Comparison of ENCODE assay signal across 11 cellular contexts in genomic region chr1:40058097-40058452, GRCh38. TPM values are rescaled to one million over a fixed set of nuclear protein-coding genes. Genes with fewer than 3 reads are reported as not detected.
A peak's percentile ranks its signal among the peaks of the same experiment; 100 is the strongest.
DNase-seq lines count a peak whose midpoint lies in the region; ATAC-seq and TF ChIP-seq lines count a peak whose summit lies in the region.
"Had no signal": no experiment of that assay in that cellular context is flagged by ENCODE, and none has a peak within 500 bp of the region (broad histone marks: within the 10 kb centered on the region; RNA-seq: fewer than 3 reads in every experiment).

No MANE protein-coding gene starts in this region.

- no peak for ATAC-seq in activated CD8-positive, alpha-beta memory T cell treated with anti-CD3 and anti-CD28 coated beads, Interleukin-2, amount 10 ng/mL, durations not matched to agents 7 days and 5 days

- H3K4me1 Mint-ChIP-seq in activated CD8-positive, alpha-beta memory T cell treated with anti-CD3 and anti-CD28 coated beads, Interleukin-2, amount 10 ng/mL, durations not matched to agents 7 days and 5 days: peaks cover 85% of the 10 kb centered on the region

- H3K27me3 Mint-ChIP-seq in activated CD8-positive, alpha-beta memory T cell treated with anti-CD3 and anti-CD28 coated beads, Interleukin-2, amount 10 ng/mL, durations not matched to agents 7 days and 5 days: no peaks in the 10 kb centered on the region

- peak overlapping the region; percentile 90 for H3K27ac ChIP-seq in SU-DHL-6 (ENCODE audit: low read depth, low read length)
- H3K27ac ChIP-seq in temporal lobe (ENCODE audit: low read depth, low read length): peak overlapping the region; percentile 44

- H3K27ac Mint-ChIP-seq in activated CD8-positive, alpha-beta memory T cell treated with anti-CD3 and anti-CD28 coated beads, Interleukin-2, amount 10 ng/mL, durations not matched to agents 7 days and 5 days: peak overlapping the region; percentile 86

- H2AFZ ChIP-seq in SU-DHL-6 (ENCODE audit: low read depth, low read length, severe bottlenecking): no peak overlapping the region

- peaks cover 62% of the 10 kb centered on the region for H3K79me2 ChIP-seq in SU-DHL-6 (ENCODE audit: insufficient read depth, low read length)

- H3K9ac ChIP-seq in SU-DHL-6 (ENCODE audit: low read length): no peak overlapping the region

- H3K4me3 ChIP-seq in SU-DHL-6 (ENCODE audit: insufficient read depth, low read length, poor library complexity, severe bottlenecking): no peak overlapping the region

- H3K9me2 ChIP-seq in SU-DHL-6 (replicated peaks; ENCODE audit: insufficient read depth, low read length): no peaks in the 10 kb centered on the region

- H4K20me1 ChIP-seq in SU-DHL-6 (ENCODE audit: low read depth, low read length): no peaks in the 10 kb centered on the region

- no peak for TF ChIP-seq CTCF in SU-DHL-6 (IDR thresholded peaks at IDR 0.05; ENCODE audit: insufficient read depth, low read length, poor library complexity, severe bottlenecking)

- peaks cover 31% of the 10 kb centered on the region for H3F3A ChIP-seq in SU-DHL-6 (ENCODE audit: insufficient read depth)

- H3K9me3 ChIP-seq in SU-DHL-6 (ENCODE audit: insufficient read depth, low read length): no peaks in the 10 kb centered on the region

- H3K4me2 ChIP-seq in SU-DHL-6 (ENCODE audit: low read depth, low read length, poor library complexity, severe bottlenecking): peak overlapping the region; percentile 65

- H3K27me3 ChIP-seq in SU-DHL-6 (ENCODE audit: low read length): no peaks in the 10 kb centered on the region

- peaks cover 28% of the 10 kb centered on the region for H3K36me3 ChIP-seq in SU-DHL-6 (ENCODE audit: low read length)

- peaks cover 70% of the 10 kb centered on the region for H3K36me3 Mint-ChIP-seq in activated CD8-positive, alpha-beta memory T cell treated with anti-CD3 and anti-CD28 coated beads, Interleukin-2, amount 10 ng/mL, durations not matched to agents 7 days and 5 days

- no peak overlapping the region for H3K4me3 Mint-ChIP-seq in activated CD8-positive, alpha-beta memory T cell treated with anti-CD3 and anti-CD28 coated beads, Interleukin-2, amount 10 ng/mL, durations not matched to agents 7 days and 5 days

- H3K9me3 Mint-ChIP-seq in activated CD8-positive, alpha-beta memory T cell treated with anti-CD3 and anti-CD28 coated beads, Interleukin-2, amount 10 ng/mL, durations not matched to agents 7 days and 5 days (ENCODE audit: low read depth): no peaks in the 10 kb centered on the region

- CTCF ChIA-PET in activated CD8-positive, alpha-beta memory T cell treated with anti-CD3 and anti-CD28 coated beads, Interleukin-2, amount 10 ng/mL, durations not matched to agents 7 days and 5 days (lab: Charles Lee): interaction anchor here (1.2 to 3.0 kb wide), 6 partner anchors 8 to 281 kb away, joined by 3 to 19 read pairs (median 4); partner anchors contain the start of gene CAP1

- no peak for TF ChIP-seq POLR2A in erythroblast (IDR thresholded peaks at IDR 0.05; ENCODE audit: low read length)

- DNase-seq in activated CD8-positive, alpha-beta memory T cell treated with anti-CD3 and anti-CD28 coated beads, Interleukin-2, amount 10 ng/mL, durations not matched to agents 7 days and 5 days: no peak
- no peak for DNase-seq in activated CD8-positive, alpha-beta memory T cell treated with anti-CD3 and anti-CD28 coated beads for 24 hours
- DNase-seq in erythroblast (lab: John Stamatoyannopoulos, UW): peak; percentile 46 to 55
- no peak for DNase-seq in NCI-H524 (lab: John Stamatoyannopoulos, UW)
- no peak for DNase-seq in NCI-H446 (lab: John Stamatoyannopoulos, UW)
- DNase-seq in stimulated activated CD4-positive, alpha-beta T cell treated with anti-CD3 and anti-CD28 coated beads, Interleukin-12 subunit alpha, Interleukin-12 subunit beta, amount 100 ng/mL, for 4 hours: no peak
- DNase-seq: ACHN; nucleus accumbens; stimulated activated CD4-positive, alpha-beta T cell treated with anti-CD3 and anti-CD28 coated beads, Interleukin-2, amount 100 ng/mL, for 48 hours had no signal

RNA-seq across cellular contexts. Expression of gene CAP1, which starts 17.5 kb away (rescaled TPM):
- total RNA-seq in activated CD8-positive, alpha-beta memory T cell treated with anti-CD3 and anti-CD28 coated beads, Interleukin-2, amount 10 ng/mL, durations not matched to agents 7 days and 5 days: 100 to 1,000 TPM; 647 to 727 TPM
- 94.7 TPM for total RNA-seq in temporal lobe

RNA-seq across cellular contexts. Expression of gene PPT1, which starts 39.0 kb away (rescaled TPM):
- total RNA-seq in activated CD8-positive, alpha-beta memory T cell treated with anti-CD3 and anti-CD28 coated beads, Interleukin-2, amount 10 ng/mL, durations not matched to agents 7 days and 5 days: 10 to 100 TPM; 74.1 to 96.6 TPM
- 48.4 TPM for total RNA-seq in temporal lobe

Comparison
In these comparisons a context has a peak if more than half of its experiments do, and no peak if none do; other contexts are left out.
1. DNase-seq: peak in erythroblast (2 of 2); none in activated CD8-positive, alpha-beta memory T cell treated with anti-CD3 and anti-CD28 coated beads, Interleukin-2, amount 10 ng/mL, durations not matched to agents 7 days and 5 days (single experiment), activated CD8-positive, alpha-beta memory T cell treated with anti-CD3 and anti-CD28 coated beads for 24 hours (single experiment), NCI-H524 (0 of 2), NCI-H446 (0 of 2) and stimulated activated CD4-positive, alpha-beta T cell treated with anti-CD3 and anti-CD28 coated beads, Interleukin-12 subunit alpha, Interleukin-12 subunit beta, amount 100 ng/mL, for 4 hours (single experiment).